Comparison of ENCODE assay signal across 8 cellular contexts in the genomic region with DNA sequence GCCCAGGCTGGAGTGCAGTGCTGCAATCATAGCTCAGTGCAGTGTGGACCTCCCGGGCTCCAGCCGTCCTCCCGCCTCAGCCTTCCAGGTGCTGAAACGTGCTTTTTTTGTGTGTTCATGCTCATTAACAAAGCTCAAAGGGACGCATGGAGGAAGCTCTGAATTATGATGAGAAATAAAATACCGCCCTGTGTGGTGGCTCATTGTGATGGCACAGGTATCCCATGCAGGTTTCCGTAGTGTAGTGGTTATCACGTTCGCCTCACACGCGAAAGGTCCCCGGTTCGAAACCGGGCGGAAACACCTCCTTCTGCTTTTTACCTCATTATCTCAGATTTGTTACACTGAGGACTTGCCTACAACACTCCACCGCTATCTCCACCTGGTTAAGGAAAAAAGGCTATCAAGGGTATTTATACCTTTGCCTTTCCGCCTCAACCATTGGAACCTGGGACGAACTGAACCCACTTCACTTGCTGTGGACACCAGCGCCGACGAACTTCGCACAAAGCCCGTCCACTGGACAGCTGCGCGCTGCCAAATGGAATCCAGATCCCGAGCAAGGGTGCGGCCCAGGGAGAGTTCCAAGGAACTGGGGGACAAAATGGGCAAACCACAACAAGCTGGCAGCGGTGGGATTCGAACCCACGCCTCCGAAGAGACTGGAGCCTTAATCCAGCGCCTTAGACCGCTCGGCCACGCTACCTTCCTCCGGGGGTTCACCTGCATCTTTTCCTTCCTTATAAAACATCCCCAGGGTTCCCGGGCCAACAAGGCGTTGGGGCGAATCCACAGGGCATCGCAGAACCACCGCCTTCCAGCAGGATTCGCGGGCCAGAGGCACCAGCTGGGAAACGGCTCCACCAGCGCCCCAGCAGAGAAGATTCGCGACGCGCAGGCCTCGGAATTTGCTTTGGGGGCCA. TPM values are rescaled to one million over a fixed set of nuclear protein-coding genes. Genes with fewer than 3 reads are reported as not detected.
DNase-seq lines count a peak whose midpoint lies in the region; ATAC-seq and TF ChIP-seq lines count a peak whose summit lies in the region.

No MANE protein-coding gene starts in this region.

- TF ChIP-seq CTCF in right atrium auricular region (IDR thresholded peaks at IDR 0.05), result no peak

- H3K9me3 ChIP-seq in right atrium auricular region (no peaks in the 10 kb centered on the region), iPS DF 6.9 (ENCODE audit: control insufficient read depth, insufficient read depth, low read length) (no peaks in the 10 kb centered on the region)

- CTCF ChIA-PET in activated CD8-positive, alpha-beta memory T cell treated with anti-CD3 and anti-CD28 coated beads, Interleukin-2, amount 10 ng/mL, durations not matched to agents 7 days and 5 days (lab: Charles Lee), result interaction anchor here (0.8 to 4.3 kb wide), 8 partner anchors 12 to 88 kb away, joined by 3 to 36 read pairs (median 6); partner anchors contain the start of genes TRIM52 and TRIM7

- intact Hi-C loops in Right ventricle myocardium superior (cut with DNase I), result no loop called here

- ATAC-seq in Right ventricle myocardium superior (ENCODE audit: poor library complexity), result peak; percentile 18
- ATAC-seq in activated CD8-positive, alpha-beta memory T cell treated with anti-CD3 and anti-CD28 coated beads, Interleukin-2, amount 10 ng/mL, durations not matched to agents 7 days and 5 days, result peak; percentile 75
- ATAC-seq in stimulated activated effector memory CD8-positive, alpha-beta T cell treated with anti-CD3 and anti-CD28 coated beads, Interleukin-12 subunit alpha, Interleukin-12 subunit beta, amount 100 ng/mL, for 72 hours, result peak; percentile 83

- no peaks in the 10 kb centered on the region for H3K9me3 Mint-ChIP-seq in activated CD8-positive, alpha-beta memory T cell treated with anti-CD3 and anti-CD28 coated beads, Interleukin-2, amount 10 ng/mL, durations not matched to agents 7 days and 5 days (ENCODE audit: low read depth)
- no peaks in the 10 kb centered on the region for H3K9me3 Mint-ChIP-seq in stimulated activated effector memory CD8-positive, alpha-beta T cell treated with anti-CD3 and anti-CD28 coated beads, Interleukin-12 subunit alpha, Interleukin-12 subunit beta, amount 100 ng/mL, for 72 hours

- H3K4me1 Mint-ChIP-seq in activated CD8-positive, alpha-beta memory T cell treated with anti-CD3 and anti-CD28 coated beads, Interleukin-2, amount 10 ng/mL, durations not matched to agents 7 days and 5 days, result peaks cover 49% of the 10 kb centered on the region
- H3K4me1 Mint-ChIP-seq in stimulated activated effector memory CD8-positive, alpha-beta T cell treated with anti-CD3 and anti-CD28 coated beads, Interleukin-12 subunit alpha, Interleukin-12 subunit beta, amount 100 ng/mL, for 72 hours, result peaks cover 35% of the 10 kb centered on the region

- WGBS in iPS DF 6.9 (ENCODE audit: insufficient coverage, insufficient read length), result no CpG with 5 or more reads among the region's 50 CpGs

- H3K4me1 ChIP-seq in right atrium auricular region, result peaks cover 0 to 20% of the 10 kb centered on the region in 2 donors
- no peaks in the 10 kb centered on the region for H3K4me1 ChIP-seq in iPS DF 6.9 (ENCODE audit: control insufficient read depth, insufficient read depth, low read length)

- H3K27me3 ChIP-seq in right atrium auricular region (peaks cover 24 to 35% of the 10 kb centered on the region in 2 donors), iPS DF 6.9 (ENCODE audit: control insufficient read depth, insufficient read depth, low read length) (peaks cover 7% of the 10 kb centered on the region)

- no peaks in the 10 kb centered on the region for H3K36me3 Mint-ChIP-seq in activated CD8-positive, alpha-beta memory T cell treated with anti-CD3 and anti-CD28 coated beads, Interleukin-2, amount 10 ng/mL, durations not matched to agents 7 days and 5 days
- peaks cover 22% of the 10 kb centered on the region for H3K36me3 Mint-ChIP-seq in stimulated activated effector memory CD8-positive, alpha-beta T cell treated with anti-CD3 and anti-CD28 coated beads, Interleukin-12 subunit alpha, Interleukin-12 subunit beta, amount 100 ng/mL, for 72 hours

- peaks cover 61% of the 10 kb centered on the region for H3K27me3 Mint-ChIP-seq in activated CD8-positive, alpha-beta memory T cell treated with anti-CD3 and anti-CD28 coated beads, Interleukin-2, amount 10 ng/mL, durations not matched to agents 7 days and 5 days

- H3K4me3 ChIP-seq in right atrium auricular region, result no peak overlapping the region
- peak overlapping the region; percentile 58; the same call in 1 of the 2 replicates for H3K4me3 ChIP-seq in iPS DF 6.9 (ENCODE audit: low read length)

- DNase-seq in Right ventricle myocardium superior (no peak), right atrium auricular region (ENCODE audit: low spot score) (no peak), HK-2 (ENCODE audit: unreplicated experiment) (peak; percentile 55), iPS DF 6.9 (ENCODE audit: low read depth, low spot score) (no peak), inferior parietal cortex (ENCODE audit: extremely low spot score) (no peak), NCI-H2227 (lab: John Stamatoyannopoulos, UW; ENCODE audit: unreplicated experiment) (no peak)
- DNase-seq in activated CD8-positive, alpha-beta memory T cell treated with anti-CD3 and anti-CD28 coated beads, Interleukin-2, amount 10 ng/mL, durations not matched to agents 7 days and 5 days, result peak; percentile 83
- DNase-seq in stimulated activated effector memory CD8-positive, alpha-beta T cell treated with anti-CD3 and anti-CD28 coated beads, Interleukin-12 subunit alpha, Interleukin-12 subunit beta, amount 100 ng/mL, for 72 hours (ENCODE audit: low spot score in 2 of 2), result peak; percentile 44 to 89

- H3K4me3 Mint-ChIP-seq in activated CD8-positive, alpha-beta memory T cell treated with anti-CD3 and anti-CD28 coated beads, Interleukin-2, amount 10 ng/mL, durations not matched to agents 7 days and 5 days, result peak overlapping the region; percentile 79
- H3K4me3 Mint-ChIP-seq in stimulated activated effector memory CD8-positive, alpha-beta T cell treated with anti-CD3 and anti-CD28 coated beads, Interleukin-12 subunit alpha, Interleukin-12 subunit beta, amount 100 ng/mL, for 72 hours, result peak overlapping the region; percentile 72

- H3K36me3 ChIP-seq in right atrium auricular region (no peaks in the 10 kb centered on the region), iPS DF 6.9 (ENCODE audit: control insufficient read depth, insufficient read depth, low read length) (no peaks in the 10 kb centered on the region)

- H3K27ac ChIP-seq in right atrium auricular region (no peak overlapping the region), iPS DF 6.9 (ENCODE audit: low read length) (no peak overlapping the region)

- peak overlapping the region; percentile 84 for H3K27ac Mint-ChIP-seq in activated CD8-positive, alpha-beta memory T cell treated with anti-CD3 and anti-CD28 coated beads, Interleukin-2, amount 10 ng/mL, durations not matched to agents 7 days and 5 days
- H3K27ac Mint-ChIP-seq in stimulated activated effector memory CD8-positive, alpha-beta T cell treated with anti-CD3 and anti-CD28 coated beads, Interleukin-12 subunit alpha, Interleukin-12 subunit beta, amount 100 ng/mL, for 72 hours, result peak overlapping the region; percentile 92

RNA-seq across cellular contexts. Expression of gene OR2V2, which starts 26.3 kb away (rescaled TPM):
- not detected for total RNA-seq in Right ventricle myocardium superior
- not detected for total RNA-seq in right atrium auricular region
- total RNA-seq in activated CD8-positive, alpha-beta memory T cell treated with anti-CD3 and anti-CD28 coated beads, Interleukin-2, amount 10 ng/mL, durations not matched to agents 7 days and 5 days, result not detected

RNA-seq across cellular contexts. Expression of gene TRIM7, which starts 31.3 kb away (rescaled TPM):
- total RNA-seq in Right ventricle myocardium superior (10.8 TPM), right atrium auricular region (1 to 10 TPM; 4.1 to 7.7 TPM)
- 1 to 10 TPM; 1.6 to 1.7 TPM for total RNA-seq in activated CD8-positive, alpha-beta memory T cell treated with anti-CD3 and anti-CD28 coated beads, Interleukin-2, amount 10 ng/mL, durations not matched to agents 7 days and 5 days

RNA-seq across cellular contexts. Expression of gene OR2V1, which starts 42.7 kb away (rescaled TPM):
- not detected for total RNA-seq in Right ventricle myocardium superior
- total RNA-seq in right atrium auricular region, result not detected
- total RNA-seq in activated CD8-positive, alpha-beta memory T cell treated with anti-CD3 and anti-CD28 coated beads, Interleukin-2, amount 10 ng/mL, durations not matched to agents 7 days and 5 days, result not detected

RNA-seq across cellular contexts. Expression of gene TRIM41, which starts 49.4 kb away (rescaled TPM):
- 20.7 TPM for total RNA-seq in Right ventricle myocardium superior
- 10 to 100 TPM; 10.0 to 11.2 TPM for total RNA-seq in right atrium auricular region
- total RNA-seq in activated CD8-positive, alpha-beta memory T cell treated with anti-CD3 and anti-CD28 coated beads, Interleukin-2, amount 10 ng/mL, durations not matched to agents 7 days and 5 days, result 10 to 100 TPM; 40.7 to 44.9 TPM

Comparison
In these comparisons a context has a peak if more than half of its experiments do, and no peak if none do; other contexts are left out.
1. ATAC-seq: peak in every context shown above with its lines; median percentile 83 in stimulated activated effector memory CD8-positive, alpha-beta T cell treated with anti-CD3 and anti-CD28 coated beads, Interleukin-12 subunit alpha, Interleukin-12 subunit beta, amount 100 ng/mL, for 72 hours; 75 in activated CD8-positive, alpha-beta memory T cell treated with anti-CD3 and anti-CD28 coated beads, Interleukin-2, amount 10 ng/mL, durations not matched to agents 7 days and 5 days; 18 in Right ventricle myocardium superior.
2. DNase-seq: peak in HK-2 (single experiment), activated CD8-positive, alpha-beta memory T cell treated with anti-CD3 and anti-CD28 coated beads, Interleukin-2, amount 10 ng/mL, durations not matched to agents 7 days and 5 days (single experiment) and stimulated activated effector memory CD8-positive, alpha-beta T cell treated with anti-CD3 and anti-CD28 coated beads, Interleukin-12 subunit alpha, Interleukin-12 subunit beta, amount 100 ng/mL, for 72 hours (2 of 2); none in Right ventricle myocardium superior (single experiment), right atrium auricular region (single experiment), iPS DF 6.9 (single experiment), inferior parietal cortex (single experiment) and NCI-H2227 (single experiment).